30 cellular contexts compared by ENCODE assay signal in genomic region chr9:95954940-95955339, GRCh38.
DNase-seq lines count a peak whose midpoint lies in the region; ATAC-seq, FAIRE-seq and TF ChIP-seq lines count a peak whose summit lies in the region.
"Had no signal": no experiment of that assay in that cellular context is flagged by ENCODE, and none has a peak within 500 bp of the region (broad histone marks: within the 10 kb centered on the region; RNA-seq: fewer than 3 reads in every experiment).

No MANE protein-coding gene starts in this region.

- peaks cover 5 to 8% of the 10 kb centered on the region in 2 donors for H3K9me3 Mint-ChIP-seq in activated T-cell treated with anti-CD3 and anti-CD28 coated beads, Interleukin-2, amount 50 U/mL, for 72 hours
- peaks cover 3% of the 10 kb centered on the region for H3K9me3 Mint-ChIP-seq in stimulated activated effector memory CD8-positive, alpha-beta T cell treated with anti-CD3 and anti-CD28 coated beads, Interleukin-12 subunit alpha, Interleukin-12 subunit beta, amount 100 ng/mL, for 72 hours

- no peak overlapping the region for H3K4me2 ChIP-seq in MM.1S (ENCODE audit: low read depth, low read length)
- H3K4me2 ChIP-seq: KMS-11 had no signal

- peak in 1 of 2 donors; percentile 15 for DNase-seq in activated T-cell treated with anti-CD3 and anti-CD28 coated beads, Interleukin-2, amount 50 U/mL, for 72 hours
- DNase-seq in activated T-cell treated with anti-CD3 and anti-CD28 coated beads, Interleukin-2, amount 50 U/mL, for 1 hour, result no peak
- DNase-seq in GM18507 (ENCODE audit: extremely low spot score, insufficient read length, low read depth), result no peak
- peak; percentile 12 for DNase-seq in RKO (ENCODE audit: low spot score)
- no peak for DNase-seq in stimulated activated effector memory CD8-positive, alpha-beta T cell treated with anti-CD3 and anti-CD28 coated beads, Interleukin-12 subunit alpha, Interleukin-12 subunit beta, amount 100 ng/mL, for 72 hours (ENCODE audit: low spot score in 2 of 2)
- no peak for DNase-seq in MM.1S
- DNase-seq: BE2C; CD8-positive, alpha-beta memory T cell; DMS 273 treated with DMSO at 0.1 percent for 48 hours; DMS79; EL; GDM1; NCI-H1092; NCI-H1436; NCI-H187; NCI-H2081 treated with DMSO at 0.1 percent for 48 hours; NCI-H2171; NCI-H226; NCI-H510A; NCI-H69; SIG-M5 had no signal

- no peaks in the 10 kb centered on the region for H4K20me1 ChIP-seq in MM.1S (ENCODE audit: insufficient read depth, low read length)

- no peaks in the 10 kb centered on the region for H3K9me2 ChIP-seq in MM.1S (replicated peaks; ENCODE audit: insufficient read depth, low read length)

- no peaks in the 10 kb centered on the region for H3K4me1 ChIP-seq in MM.1S (ENCODE audit: low read length)
- H3K4me1 ChIP-seq: BE2C had no signal

- no peaks in the 10 kb centered on the region for H3K27me3 Mint-ChIP-seq in activated T-cell treated with anti-CD3 and anti-CD28 coated beads, Interleukin-2, amount 50 U/mL, for 72 hours (ENCODE audit: low read depth)
- H3K27me3 Mint-ChIP-seq: CD8-positive, alpha-beta memory T cell; IgD-negative memory B cell had no signal

- H3K36me3 ChIP-seq in MM.1S (replicated peaks; ENCODE audit: insufficient read depth, low read length), result no peaks in the 10 kb centered on the region; the same call in 1 of the 2 replicates

- FAIRE-seq in GM18507 (lab: Jason Lieb, UNC), result peak; percentile 39
- FAIRE-seq: GM12891 had no signal

- H3K4me1 Mint-ChIP-seq in activated T-cell treated with anti-CD3 and anti-CD28 coated beads, Interleukin-2, amount 50 U/mL, for 72 hours (ENCODE audit: low read depth), result peaks cover 15% of the 10 kb centered on the region
- H3K4me1 Mint-ChIP-seq in stimulated activated effector memory CD8-positive, alpha-beta T cell treated with anti-CD3 and anti-CD28 coated beads, Interleukin-12 subunit alpha, Interleukin-12 subunit beta, amount 100 ng/mL, for 72 hours, result peaks cover 19% of the 10 kb centered on the region
- H3K4me1 Mint-ChIP-seq: CD14-positive monocyte, IgD-negative memory B cell had no signal

- H3K79me2 ChIP-seq in MM.1S (ENCODE audit: low read length), result no peaks in the 10 kb centered on the region

- peaks cover 17 to 62% of the 10 kb centered on the region in 2 donors for H3K36me3 Mint-ChIP-seq in activated T-cell treated with anti-CD3 and anti-CD28 coated beads, Interleukin-2, amount 50 U/mL, for 72 hours (ENCODE audit: insufficient read depth in 2 of 2)
- H3K36me3 Mint-ChIP-seq in stimulated activated effector memory CD8-positive, alpha-beta T cell treated with anti-CD3 and anti-CD28 coated beads, Interleukin-12 subunit alpha, Interleukin-12 subunit beta, amount 100 ng/mL, for 72 hours, result peaks cover 9% of the 10 kb centered on the region

- no peak overlapping the region for H3K9ac ChIP-seq in MM.1S (ENCODE audit: low read length)
- H3K9ac ChIP-seq: KMS-11 had no signal

- peak; percentile 94 to 97 for ATAC-seq in activated T-cell treated with anti-CD3 and anti-CD28 coated beads, Interleukin-2, amount 50 U/mL, for 72 hours (replicated peaks in 1 of 2)
- peak; percentile 99 for ATAC-seq in stimulated activated effector memory CD8-positive, alpha-beta T cell treated with anti-CD3 and anti-CD28 coated beads, Interleukin-12 subunit alpha, Interleukin-12 subunit beta, amount 100 ng/mL, for 72 hours
- ATAC-seq in GM19455 (IDR thresholded peaks at IDR 0.05; ENCODE audit: unreplicated experiment), result no peak
- ATAC-seq: HCT116, Panc1 had no signal

- H3K4me3 ChIP-seq in MM.1S (ENCODE audit: low read length), result no peak overlapping the region
- H3K4me3 ChIP-seq: SK-N-MC had no signal

- H3F3A ChIP-seq in MM.1S (ENCODE audit: insufficient read depth, low read length), result no peaks in the 10 kb centered on the region

- no peak overlapping the region for H2AFZ ChIP-seq in MM.1S (ENCODE audit: low read length)

- no peak for TF ChIP-seq CTCF in MM.1S (IDR thresholded peaks at IDR 0.05; ENCODE audit: low read length)

- peak overlapping the region; percentile 33 for H3K27ac Mint-ChIP-seq in activated T-cell treated with anti-CD3 and anti-CD28 coated beads, Interleukin-2, amount 50 U/mL, for 72 hours
- peak overlapping the region; percentile 11 for H3K27ac Mint-ChIP-seq in stimulated activated effector memory CD8-positive, alpha-beta T cell treated with anti-CD3 and anti-CD28 coated beads, Interleukin-12 subunit alpha, Interleukin-12 subunit beta, amount 100 ng/mL, for 72 hours
- H3K27ac Mint-ChIP-seq: CD14-positive monocyte, IgD-negative memory B cell had no signal

- H3K9me3 ChIP-seq in MM.1S (replicated peaks; ENCODE audit: insufficient read depth, low read length), result 0 out of 2 replicates have a peak, but pooled peaks cover 2% of the 10 kb centered on the region
- H3K9me3 ChIP-seq: BE2C had no signal

- H3K27ac ChIP-seq in MM.1S (ENCODE audit: low read length), result no peak overlapping the region
- H3K27ac ChIP-seq: HL-60, KMS-11, SK-N-MC had no signal

- H3K4me3 Mint-ChIP-seq in activated T-cell treated with anti-CD3 and anti-CD28 coated beads, Interleukin-2, amount 50 U/mL, for 72 hours, result peak overlapping the region in 1 of 2 donors; percentile 36
- no peak overlapping the region for H3K4me3 Mint-ChIP-seq in stimulated activated effector memory CD8-positive, alpha-beta T cell treated with anti-CD3 and anti-CD28 coated beads, Interleukin-12 subunit alpha, Interleukin-12 subunit beta, amount 100 ng/mL, for 72 hours
- H3K4me3 Mint-ChIP-seq: CD14-positive monocyte; CD8-positive, alpha-beta memory T cell; IgD-negative memory B cell had no signal

- no peaks in the 10 kb centered on the region for H3K27me3 ChIP-seq in MM.1S (replicated peaks; ENCODE audit: insufficient read depth, low read length)
- H3K27me3 ChIP-seq: BE2C had no signal
